ENCODE assay signal across 2 cellular contexts in the genomic region with DNA sequence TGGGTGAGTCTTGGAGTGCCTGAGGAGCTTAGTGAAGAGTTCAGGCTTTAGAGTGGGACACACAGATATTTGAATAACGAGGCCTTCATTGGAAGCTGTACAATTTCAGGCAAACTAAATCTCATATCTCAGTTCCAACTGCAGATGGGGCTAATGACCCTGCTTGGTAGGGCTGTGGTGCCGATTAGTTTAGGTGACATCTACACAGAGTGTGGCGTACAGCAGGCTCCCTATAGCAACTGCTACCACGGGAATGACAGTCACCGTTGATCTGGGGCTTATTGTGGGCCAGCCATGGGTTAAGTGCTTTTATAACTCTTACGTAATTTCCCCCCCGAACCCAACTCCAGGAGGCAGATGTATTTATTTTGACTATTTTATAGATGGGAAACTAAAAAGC.
TF ChIP-seq lines count a peak whose summit lies in the region.

No MANE protein-coding gene starts in this region.

TF ChIP-seq in IMR-90, 13 proteins besides CTCF, POLR2A, EP300 and RAD21:
- no peak for TF ChIP-seq SMC3 (IDR thresholded peaks at IDR 0.05; ENCODE audit: low read depth, low read length)
- TF ChIP-seq CEBPB (IDR thresholded peaks at IDR 0.05; ENCODE audit: low read depth, low read length): 0 out of 2 replicates have a peak, but pooled peaks have one; percentile 11
- TF ChIP-seq BHLHE40 (IDR thresholded peaks at IDR 0.05; ENCODE audit: low read depth, low read length): no peak
- no peak for TF ChIP-seq MAFK (IDR thresholded peaks at IDR 0.05; ENCODE audit: low read depth, low read length)
- no peak for TF ChIP-seq NFE2L2 (IDR thresholded peaks at IDR 0.05; ENCODE audit: low read depth, low read length)

TF ChIP-seq in HEK293T, 16 proteins besides CTCF, POLR2A, EP300 and RAD21:
- TF ChIP-seq ZNF384 (IDR thresholded peaks at IDR 0.05): no peak
- TF ChIP-seq TARDBP (IDR thresholded peaks at IDR 0.05): no peak
- no peak for TF ChIP-seq SP1 (IDR thresholded peaks at IDR 0.05)
- TF ChIP-seq SUZ12 (IDR thresholded peaks at IDR 0.05): no peak
- TF ChIP-seq FOXK2 (IDR thresholded peaks at IDR 0.05): no peak
- no peak for TF ChIP-seq L3MBTL2 (conservative IDR thresholded peaks at IDR 0.05)
- TF ChIP-seq ARNT (IDR thresholded peaks at IDR 0.05): no peak
- no peak for TF ChIP-seq FOXM1 (IDR thresholded peaks at IDR 0.05; ENCODE audit: borderline replicate concordance)
- TF ChIP-seq ELF4 (IDR thresholded peaks at IDR 0.05): no peak
- TF ChIP-seq CTBP1 (IDR thresholded peaks at IDR 0.05; ENCODE audit: borderline replicate concordance): no peak
- TF ChIP-seq, protein P1, sequence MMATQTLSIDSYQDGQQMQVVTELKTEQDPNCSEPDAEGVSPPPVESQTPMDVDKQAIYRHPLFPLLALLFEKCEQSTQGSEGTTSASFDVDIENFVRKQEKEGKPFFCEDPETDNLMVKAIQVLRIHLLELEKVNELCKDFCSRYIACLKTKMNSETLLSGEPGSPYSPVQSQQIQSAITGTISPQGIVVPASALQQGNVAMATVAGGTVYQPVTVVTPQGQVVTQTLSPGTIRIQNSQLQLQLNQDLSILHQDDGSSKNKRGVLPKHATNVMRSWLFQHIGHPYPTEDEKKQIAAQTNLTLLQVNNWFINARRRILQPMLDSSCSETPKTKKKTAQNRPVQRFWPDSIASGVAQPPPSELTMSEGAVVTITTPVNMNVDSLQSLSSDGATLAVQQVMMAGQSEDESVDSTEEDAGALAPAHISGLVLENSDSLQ (IDR thresholded peaks at IDR 0.05): no peak
- no peak for TF ChIP-seq NFRKB (IDR thresholded peaks at IDR 0.05)
